31 cellular contexts compared by ENCODE assay signal in the genomic region with DNA sequence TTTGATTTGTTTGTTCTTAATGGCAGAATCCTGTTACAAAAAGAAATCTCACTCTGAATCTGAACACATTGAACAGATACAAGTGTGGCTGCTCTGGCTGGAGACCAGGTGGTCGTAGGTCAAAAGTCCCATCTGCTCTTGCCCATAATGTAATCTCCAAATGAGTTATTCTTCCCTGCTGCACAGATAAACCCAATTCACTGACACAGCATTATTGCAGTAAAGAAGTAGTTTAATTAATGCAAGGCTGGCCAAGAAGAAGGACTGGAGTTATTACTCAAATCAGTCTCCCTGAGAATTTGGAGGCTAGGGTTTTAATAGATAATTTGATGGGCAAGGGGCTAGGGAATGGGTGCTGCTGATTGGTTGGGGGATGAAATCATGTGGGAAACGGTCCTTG.
"Had no signal": no experiment of that assay in that cellular context is flagged by ENCODE, and none has a peak within 500 bp of the region (broad histone marks: within the 10 kb centered on the region; RNA-seq: fewer than 3 reads in every experiment).

No MANE protein-coding gene starts in this region.

- H3K4me2 ChIP-seq: neural progenitor cell, smooth muscle cell had no signal

- ATAC-seq: psoas muscle; right cardiac atrium; sciatic nerve; stimulated activated memory B cell treated with anti-CD40 and anti-IgM and Interleukin-4, amounts not matched to agents 10 μg/mL and 1 μg/mL and 100 μg/mL, for 72 hours; stimulated activated naive CD8-positive, alpha-beta T cell treated with anti-CD3 and anti-CD28 coated beads, Interleukin-15, amount 100 ng/mL, for 72 hours; stimulated activated naive CD8-positive, alpha-beta T cell treated with anti-CD3 and anti-CD28 coated beads, Interleukin-15, Interleukin-2, amounts not matched to agents 100 U/mL and 50 U/mL, for 24 hours; upper lobe of right lung had no signal

- H3K27me3 Mint-ChIP-seq: progenitor cell of endocrine pancreas; stimulated activated memory B cell treated with anti-CD40 and anti-IgM and Interleukin-4, amounts not matched to agents 10 μg/mL and 1 μg/mL and 100 μg/mL, for 72 hours; stimulated activated naive CD8-positive, alpha-beta T cell treated with anti-CD3 and anti-CD28 coated beads, Interleukin-15, amount 100 ng/mL, for 72 hours; type B pancreatic cell had no signal

- H3K36me3 ChIP-seq: ovary, uterus had no signal

- H3K9ac ChIP-seq: neural progenitor cell, parathyroid adenoma had no signal

- H3K4me3 Mint-ChIP-seq: natural killer cell; nephron; neural progenitor cell; stimulated activated memory B cell treated with anti-CD40 and anti-IgM and Interleukin-4, amounts not matched to agents 10 μg/mL and 1 μg/mL and 100 μg/mL, for 72 hours; stimulated activated naive CD8-positive, alpha-beta T cell treated with anti-CD3 and anti-CD28 coated beads, Interleukin-15, amount 100 ng/mL, for 72 hours; type B pancreatic cell had no signal

- H3K9me3 ChIP-seq: ovary, psoas muscle, suprapubic skin, testis, tibial artery, transverse colon, upper lobe of right lung, uterus had no signal

- H3K4me1 ChIP-seq: neural progenitor cell, parathyroid adenoma, psoas muscle, spleen, suprapubic skin, testis, tibial artery, transverse colon, upper lobe of right lung, uterus had no signal

- H3K4me1 Mint-ChIP-seq: nephron; neural progenitor cell; stimulated activated memory B cell treated with anti-CD40 and anti-IgM and Interleukin-4, amounts not matched to agents 10 μg/mL and 1 μg/mL and 100 μg/mL, for 72 hours; stimulated activated naive CD8-positive, alpha-beta T cell treated with anti-CD3 and anti-CD28 coated beads, Interleukin-15, amount 100 ng/mL, for 72 hours had no signal

- H3K27ac ChIP-seq: neural progenitor cell, ovary, parathyroid adenoma, psoas muscle, skin epidermis, spleen, suprapubic skin, testis, tibial artery, transverse colon, upper lobe of right lung, uterus had no signal

- H3K27ac Mint-ChIP-seq: natural killer cell; nephron; neural progenitor cell; progenitor cell of endocrine pancreas; stimulated activated memory B cell treated with anti-CD40 and anti-IgM and Interleukin-4, amounts not matched to agents 10 μg/mL and 1 μg/mL and 100 μg/mL, for 72 hours; stimulated activated naive CD8-positive, alpha-beta T cell treated with anti-CD3 and anti-CD28 coated beads, Interleukin-15, amount 100 ng/mL, for 72 hours; type B pancreatic cell had no signal

- DNase-seq: natural killer cell; occipital lobe; ovary; posterior cingulate gyrus; psoas muscle; right cardiac atrium; spleen; stimulated activated CD4-positive, alpha-beta T cell treated with anti-CD3 and anti-CD28 coated beads, Interleukin-12 subunit alpha, Interleukin-12 subunit beta, amount 100 ng/mL, for 4 hours; stimulated activated CD4-positive, alpha-beta T cell treated with anti-CD3 and anti-CD28 coated beads, Interleukin-1b, Interleukin-23, amount 100 ng/mL, for 48 hours; stimulated activated CD4-positive, alpha-beta T cell treated with anti-CD3 and anti-CD28 coated beads, Interleukin-4, amount 100 ng/mL, for 1 hour; stimulated activated CD4-positive, alpha-beta T cell treated with anti-CD3 and anti-CD28 coated beads, Interleukin-4, amount 100 ng/mL, for 4 hours; stimulated activated CD8-positive, alpha-beta memory T cell treated with anti-CD3 and anti-CD28 coated beads, Interleukin-4, amount 100 ng/mL, for 48 hours; stimulated activated naive CD4-positive, alpha-beta T cell; stimulated activated naive CD8-positive, alpha-beta T cell treated with anti-CD3 and anti-CD28 coated beads, Interleukin-15, amount 100 ng/mL, for 72 hours; stimulated activated naive CD8-positive, alpha-beta T cell treated with anti-CD3 and anti-CD28 coated beads, Interleukin-15, Interleukin-2, amounts not matched to agents 100 U/mL and 50 U/mL, for 24 hours; substantia nigra; testis; tibial artery; transverse colon; upper lobe of right lung; uterus had no signal

- H2AFZ ChIP-seq: neural progenitor cell, parathyroid adenoma had no signal

- H3K27me3 ChIP-seq: neural progenitor cell, ovary, spleen, suprapubic skin, testis, tibial artery, transverse colon, upper lobe of right lung, uterus had no signal

- H3K4me3 ChIP-seq: neural progenitor cell, ovary, psoas muscle, skin epidermis, smooth muscle cell, spleen, suprapubic skin, testis, tibial artery, transverse colon, upper lobe of right lung, uterus had no signal

- H3K9me3 Mint-ChIP-seq: natural killer cell had no signal

- H3K79me2 ChIP-seq: parathyroid adenoma had no signal
